ENCODE assay signal across 11 cellular contexts in the genomic region with DNA sequence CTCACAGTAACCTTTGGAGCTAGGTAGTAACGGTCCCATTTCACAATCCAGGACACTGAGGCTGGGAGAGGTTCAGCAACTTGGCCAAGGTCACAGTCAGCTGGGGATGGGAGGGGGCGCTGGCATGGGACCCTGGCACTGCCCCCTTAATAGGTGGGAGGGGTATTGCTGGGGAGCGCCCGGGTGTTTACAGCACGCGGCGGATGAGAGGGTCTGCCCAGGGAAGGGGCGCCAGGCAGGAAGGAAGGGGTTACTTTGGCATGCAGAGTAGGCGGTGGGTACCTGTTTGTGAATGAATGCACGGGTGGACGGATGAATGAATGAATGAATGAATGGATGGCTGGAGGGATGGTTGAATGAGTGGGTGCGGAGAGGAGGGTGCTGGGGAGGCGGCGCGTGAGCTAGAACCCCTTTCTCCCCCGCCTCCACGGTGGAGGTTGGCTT. TPM values are rescaled to one million over a fixed set of nuclear protein-coding genes. Genes with fewer than 3 reads are reported as not detected.
DNase-seq lines count a peak whose midpoint lies in the region; ATAC-seq, FAIRE-seq and TF ChIP-seq lines count a peak whose summit lies in the region.
"Had no signal": no experiment of that assay in that cellular context is flagged by ENCODE, and none has a peak within 500 bp of the region (broad histone marks: within the 10 kb centered on the region; RNA-seq: fewer than 3 reads in every experiment).

No MANE protein-coding gene starts in this region.

- H3K27ac ChIP-seq in liver (ENCODE audit: low read depth in 1 of 2, low read length in 2 of 2) (no peak overlapping the region), stomach (no peak overlapping the region)
- H3K27ac ChIP-seq: lower lobe of right lung had no signal

- DNase-seq in activated T-cell treated with anti-CD3 and anti-CD28 coated beads, Interleukin-2, amount 50 U/mL, for 72 hours, result no peak
- DNase-seq in activated T-cell treated with anti-CD3 and anti-CD28 coated beads, Interleukin-2, amount 50 U/mL, for 1 hour, result no peak
- DNase-seq in activated T-helper 1 cell treated with anti-CD3 and anti-CD28 coated beads, Interleukin-12 subunit alpha, Interleukin-12 subunit beta, Interleukin-2, Interleukin-4 antibody, amounts not matched to agents 30 ng/mL and 10 ng/mL and 1 ng/mL, durations not matched to agents 14 hours and 24 hours and 36 hours (ENCODE audit: low spot score), result no peak
- no peak for DNase-seq in stomach
- no peak for DNase-seq in H54 (ENCODE audit: insufficient read length, low spot score)
- no peak for DNase-seq in HUDEP-2 (lab: John Stamatoyannopoulos, UW; ENCODE audit: unreplicated experiment in 76 of 76)
- no peak for DNase-seq in T1000 (lab: John Stamatoyannopoulos, UW)
- DNase-seq: activated T-cell treated with anti-CD3 and anti-CD28 coated beads, Interleukin-2, amount 50 U/mL, for 24 hours; KBM-7; lower lobe of right lung had no signal

- no peak overlapping the region for H3K27ac Mint-ChIP-seq in activated T-cell treated with anti-CD3 and anti-CD28 coated beads, Interleukin-2, amount 50 U/mL, for 72 hours
- H3K27ac Mint-ChIP-seq in activated T-helper 1 cell treated with anti-CD3 and anti-CD28 coated beads, Interleukin-12 subunit alpha, Interleukin-12 subunit beta, Interleukin-2, Interleukin-4 antibody, amounts not matched to agents 30 ng/mL and 10 ng/mL and 1 ng/mL, durations not matched to agents 14 hours and 24 hours and 36 hours, result peak overlapping the region; percentile 55
- H3K27ac Mint-ChIP-seq: activated T-cell treated with anti-CD3 and anti-CD28 coated beads, Interleukin-2, amount 50 U/mL, for 24 hours had no signal

- peaks cover 29% of the 10 kb centered on the region for H3K27me3 Mint-ChIP-seq in activated T-cell treated with anti-CD3 and anti-CD28 coated beads, Interleukin-2, amount 50 U/mL, for 72 hours (ENCODE audit: low read depth)
- H3K27me3 Mint-ChIP-seq in activated T-helper 1 cell treated with anti-CD3 and anti-CD28 coated beads, Interleukin-12 subunit alpha, Interleukin-12 subunit beta, Interleukin-2, Interleukin-4 antibody, amounts not matched to agents 30 ng/mL and 10 ng/mL and 1 ng/mL, durations not matched to agents 14 hours and 24 hours and 36 hours (ENCODE audit: insufficient read depth), result peaks cover 18% of the 10 kb centered on the region

- FAIRE-seq in H54 (lab: Jason Lieb, UNC), result no peak

- no peaks in the 10 kb centered on the region for H3K36me3 ChIP-seq in liver (ENCODE audit: control insufficient read depth in 4 of 4, insufficient read depth in 3 of 4, low read depth in 1 of 4, low read length in 3 of 4)
- no peaks in the 10 kb centered on the region for H3K36me3 ChIP-seq in stomach
- H3K36me3 ChIP-seq: lower lobe of right lung had no signal

- H3K9me3 ChIP-seq in liver (ENCODE audit: control insufficient read depth in 4 of 4, low read length in 3 of 4), result no peaks in the 10 kb centered on the region
- no peaks in the 10 kb centered on the region for H3K9me3 ChIP-seq in stomach
- H3K9me3 ChIP-seq: lower lobe of right lung had no signal

- TF ChIP-seq CTCF in liver (IDR thresholded peaks at IDR 0.05; ENCODE audit: low read depth, low read length, missing input control) (no peak), stomach (IDR thresholded peaks at IDR 0.05) (no peak)

- peaks cover 0 to 3% (median 0%) of the 10 kb centered on the region in 4 donors for H3K27me3 ChIP-seq in liver (ENCODE audit: control insufficient read depth in 4 of 4, insufficient read depth in 4 of 4, low read length in 3 of 4)
- peaks cover 0 to 67% (median 29%) of the 10 kb centered on the region in 3 donors for H3K27me3 ChIP-seq in stomach

- no peak for ATAC-seq in activated T-cell treated with anti-CD3 and anti-CD28 coated beads, Interleukin-2, amount 50 U/mL, for 72 hours (replicated peaks in 1 of 2)
- ATAC-seq: lower lobe of right lung had no signal

- no peaks in the 10 kb centered on the region for H3K9me3 Mint-ChIP-seq in activated T-cell treated with anti-CD3 and anti-CD28 coated beads, Interleukin-2, amount 50 U/mL, for 72 hours
- no peaks in the 10 kb centered on the region for H3K9me3 Mint-ChIP-seq in activated T-helper 1 cell treated with anti-CD3 and anti-CD28 coated beads, Interleukin-12 subunit alpha, Interleukin-12 subunit beta, Interleukin-2, Interleukin-4 antibody, amounts not matched to agents 30 ng/mL and 10 ng/mL and 1 ng/mL, durations not matched to agents 14 hours and 24 hours and 36 hours
- H3K9me3 Mint-ChIP-seq: activated T-cell treated with anti-CD3 and anti-CD28 coated beads, Interleukin-2, amount 50 U/mL, for 24 hours had no signal

- no peak for TF ChIP-seq POLR2A in stomach (IDR thresholded peaks at IDR 0.05)
- no peak for TF ChIP-seq POLR2A in H54 (IDR thresholded peaks at IDR 0.05; ENCODE audit: low read depth, low read length)

- TF ChIP-seq EP300 in stomach (IDR thresholded peaks at IDR 0.05), result no peak

- peaks cover 5% of the 10 kb centered on the region for H3K4me1 Mint-ChIP-seq in activated T-cell treated with anti-CD3 and anti-CD28 coated beads, Interleukin-2, amount 50 U/mL, for 72 hours (ENCODE audit: low read depth)
- no peaks in the 10 kb centered on the region for H3K4me1 Mint-ChIP-seq in activated T-helper 1 cell treated with anti-CD3 and anti-CD28 coated beads, Interleukin-12 subunit alpha, Interleukin-12 subunit beta, Interleukin-2, Interleukin-4 antibody, amounts not matched to agents 30 ng/mL and 10 ng/mL and 1 ng/mL, durations not matched to agents 14 hours and 24 hours and 36 hours (ENCODE audit: low read depth)

- intact Hi-C loops in activated T-helper 1 cell treated with anti-CD3 and anti-CD28 coated beads, Interleukin-12 subunit alpha, Interleukin-12 subunit beta, Interleukin-2, Interleukin-4 antibody, amounts not matched to agents 30 ng/mL and 10 ng/mL and 1 ng/mL, durations not matched to agents 14 hours and 24 hours and 36 hours (cut with micrococcal nuclease), result no loop called here
- intact Hi-C loops in stomach (cut with DNase I; ENCODE audit: low total_unique reads), result no loop called here

- H3K9ac ChIP-seq in liver (ENCODE audit: low read depth in 1 of 2, low read length in 2 of 2), result no peak overlapping the region

- WGBS in liver, result 38% methylated on average over 17 of the region's 17 CpGs
- 7 to 19% (median 16%) methylated on average over 14 to 17 of the region's 17 CpGs for WGBS in stomach, 5 donors

- H3K4me3 ChIP-seq in liver (ENCODE audit: low read depth in 1 of 3, low read length in 3 of 3) (peak overlapping the region in 1 of 3 donors; percentile 50), stomach (peak overlapping the region; percentile 27 to 62 (median 42))
- H3K4me3 ChIP-seq: lower lobe of right lung had no signal

- no peak for TF ChIP-seq RAD21 in liver (IDR thresholded peaks at IDR 0.05)

- H3K4me1 ChIP-seq in liver (ENCODE audit: control insufficient read depth in 4 of 4, insufficient read depth in 4 of 4, low read length in 3 of 4), result peaks cover 3 to 20% (median 8%) of the 10 kb centered on the region in 4 donors
- H3K4me1 ChIP-seq in stomach, result peaks cover 14 to 28% (median 19%) of the 10 kb centered on the region in 4 donors

- no peaks in the 10 kb centered on the region for H3K36me3 Mint-ChIP-seq in activated T-cell treated with anti-CD3 and anti-CD28 coated beads, Interleukin-2, amount 50 U/mL, for 72 hours (ENCODE audit: insufficient read depth in 2 of 2)
- H3K36me3 Mint-ChIP-seq in activated T-helper 1 cell treated with anti-CD3 and anti-CD28 coated beads, Interleukin-12 subunit alpha, Interleukin-12 subunit beta, Interleukin-2, Interleukin-4 antibody, amounts not matched to agents 30 ng/mL and 10 ng/mL and 1 ng/mL, durations not matched to agents 14 hours and 24 hours and 36 hours (ENCODE audit: low read depth), result no peaks in the 10 kb centered on the region

- H3K4me3 Mint-ChIP-seq in activated T-cell treated with anti-CD3 and anti-CD28 coated beads, Interleukin-2, amount 50 U/mL, for 72 hours, result peak overlapping the region; percentile 29 to 80
- H3K4me3 Mint-ChIP-seq in activated T-helper 1 cell treated with anti-CD3 and anti-CD28 coated beads, Interleukin-12 subunit alpha, Interleukin-12 subunit beta, Interleukin-2, Interleukin-4 antibody, amounts not matched to agents 30 ng/mL and 10 ng/mL and 1 ng/mL, durations not matched to agents 14 hours and 24 hours and 36 hours, result no peak overlapping the region
- H3K4me3 Mint-ChIP-seq: activated T-cell treated with anti-CD3 and anti-CD28 coated beads, Interleukin-2, amount 50 U/mL, for 24 hours had no signal

TF ChIP-seq in liver, 16 proteins besides CTCF, POLR2A, EP300 and RAD21:
- peak; percentile 36 to 42 for TF ChIP-seq HNF4A (conservative IDR thresholded peaks at IDR 0.05)
- TF ChIP-seq HNF4G (IDR thresholded peaks at IDR 0.05), result no peak
TF ChIP-seq in liver: peak in this region for 1.

RNA-seq across cellular contexts. Expression of a gene that starts 0.6 kb away (rescaled TPM):
- total RNA-seq in activated T-cell treated with anti-CD3 and anti-CD28 coated beads, Interleukin-2, amount 50 U/mL, for 72 hours, result 1 to 10 TPM in 1 of 2 donors, under 1 TPM in 1; 0.19 to 1.4 TPM
- total RNA-seq in activated T-helper 1 cell treated with anti-CD3 and anti-CD28 coated beads, Interleukin-12 subunit alpha, Interleukin-12 subunit beta, Interleukin-2, Interleukin-4 antibody, amounts not matched to agents 30 ng/mL and 10 ng/mL and 1 ng/mL, durations not matched to agents 14 hours and 24 hours and 36 hours, result not detected in 2 replicates
- total RNA-seq in liver (under 1 TPM in 1 of 2 donors, not detected in 1; 0.05 TPM), stomach (1 to 10 TPM in 1 of 5 donors, under 1 TPM in 1, not detected in 3; 0.73 to 1.3 TPM)
- polyA plus RNA-seq in liver (under 1 TPM; 0.02 to 0.32 TPM), stomach (under 1 TPM in 2 of 3 donors, not detected in 1; 0.12 to 0.28 TPM)
- total RNA-seq: lower lobe of right lung had no signal

RNA-seq across cellular contexts. Expression of a gene that starts 48.9 kb away (rescaled TPM):
- total RNA-seq in activated T-cell treated with anti-CD3 and anti-CD28 coated beads, Interleukin-2, amount 50 U/mL, for 72 hours, result 10 to 100 TPM; 62.8 to 72.8 TPM
- total RNA-seq in activated T-helper 1 cell treated with anti-CD3 and anti-CD28 coated beads, Interleukin-12 subunit alpha, Interleukin-12 subunit beta, Interleukin-2, Interleukin-4 antibody, amounts not matched to agents 30 ng/mL and 10 ng/mL and 1 ng/mL, durations not matched to agents 14 hours and 24 hours and 36 hours, result 104 and 114 TPM in 2 replicates
- total RNA-seq in liver, result 10 to 100 TPM; 18.8 to 21.9 TPM
- 10 to 100 TPM; 35.1 to 44.6 TPM for polyA plus RNA-seq in liver
- 100 to 1,000 TPM in 1 of 5 donors, 10 to 100 TPM in 4; 33.6 to 161 (median 40.3) TPM for total RNA-seq in stomach
- polyA plus RNA-seq in stomach, result 10 to 100 TPM; 62.3 to 74.2 (median 64.8) TPM
